ENCODE assay signal across 1 cellular context in genomic region chr5:160418561-160419457, GRCh38.
TF ChIP-seq lines count a peak whose summit lies in the region.

TSS of gene SLU7 (minus strand) at chr5:160419081. CDS start at chr5:160415294, 3,787 bp downstream.

TF ChIP-seq in HepG2, 621 proteins besides CTCF, POLR2A, EP300 and RAD21 (continued from another document and continues in another):
- TF ChIP-seq ZNF10 (CRISPR knock-in tag; IDR thresholded peaks at IDR 0.05; ENCODE audit: borderline replicate concordance, low read depth), result no peak
- TF ChIP-seq ZNF7 (CRISPR knock-in tag; IDR thresholded peaks at IDR 0.05), result no peak
- no peak for TF ChIP-seq ZNF44 (CRISPR knock-in tag; IDR thresholded peaks at IDR 0.05)
- TF ChIP-seq PPARG (CRISPR knock-in tag; conservative IDR thresholded peaks at IDR 0.05), result no peak; the same call in 1 of the 2 replicates
- peak; percentile 66; the same call in 1 of the 2 replicates for TF ChIP-seq ZNF274 (CRISPR knock-in tag; IDR thresholded peaks at IDR 0.05)
- no peak for TF ChIP-seq JDP2 (CRISPR knock-in tag; IDR thresholded peaks at IDR 0.05; ENCODE audit: borderline replicate concordance)
- no peak for TF ChIP-seq SIX4 (CRISPR knock-in tag; IDR thresholded peaks at IDR 0.05)
- TF ChIP-seq ZNF614 (CRISPR knock-in tag; IDR thresholded peaks at IDR 0.05; ENCODE audit: borderline replicate concordance), result 0 out of 2 replicates have a peak, but pooled peaks have one; percentile 40
- no peak for TF ChIP-seq FOXA1 (IDR thresholded peaks at IDR 0.05)
- TF ChIP-seq FOXA1 (CRISPR knock-in tag; IDR thresholded peaks at IDR 0.05), result peak; percentile 57
- no peak for TF ChIP-seq ZBTB49 (CRISPR knock-in tag; IDR thresholded peaks at IDR 0.05; ENCODE audit: borderline replicate concordance)
- TF ChIP-seq PREB (CRISPR knock-in tag; IDR thresholded peaks at IDR 0.05), result no peak
- TF ChIP-seq BCL3 (CRISPR knock-in tag; IDR thresholded peaks at IDR 0.05), result no peak; the same call in 1 of the 2 replicates
- TF ChIP-seq KLF11 (CRISPR knock-in tag; IDR thresholded peaks at IDR 0.05), result no peak
- no peak for TF ChIP-seq ZNF660 (CRISPR knock-in tag; IDR thresholded peaks at IDR 0.05; ENCODE audit: borderline replicate concordance, low read depth)
- no peak for TF ChIP-seq DBP (CRISPR knock-in tag; IDR thresholded peaks at IDR 0.05; ENCODE audit: not compliant biosample characterization)
- 0 out of 2 replicates have a peak, but pooled peaks have one; percentile 58 for TF ChIP-seq ZNF333 (CRISPR knock-in tag; IDR thresholded peaks at IDR 0.05; ENCODE audit: borderline replicate concordance)
- no peak for TF ChIP-seq BCL6 (CRISPR knock-in tag; IDR thresholded peaks at IDR 0.05)
- TF ChIP-seq NFE2 (CRISPR knock-in tag; IDR thresholded peaks at IDR 0.05), result no peak
- TF ChIP-seq ELK4 (CRISPR knock-in tag; IDR thresholded peaks at IDR 0.05; ENCODE audit: borderline replicate concordance), result no peak
- TF ChIP-seq CBFB (CRISPR knock-in tag; IDR thresholded peaks at IDR 0.05), result no peak
- no peak for TF ChIP-seq HNF1A (IDR thresholded peaks at IDR 0.05; ENCODE audit: low read depth)
- no peak for TF ChIP-seq HNF1A (CRISPR knock-in tag; IDR thresholded peaks at IDR 0.05; ENCODE audit: borderline replicate concordance)
- TF ChIP-seq ZNF431 (CRISPR knock-in tag; IDR thresholded peaks at IDR 0.05; ENCODE audit: borderline replicate concordance, low read depth), result no peak
- no peak for TF ChIP-seq SALL2 (CRISPR knock-in tag; IDR thresholded peaks at IDR 0.05)
- peak; percentile 91 for TF ChIP-seq ZNF501 (CRISPR knock-in tag; IDR thresholded peaks at IDR 0.05)
- TF ChIP-seq ATF7-NPFF (CRISPR knock-in tag; IDR thresholded peaks at IDR 0.05; ENCODE audit: low read depth), result no peak
- no peak for TF ChIP-seq MBD4 (IDR thresholded peaks at IDR 0.05; ENCODE audit: borderline replicate concordance, low read length)
- no peak for TF ChIP-seq E2F1 (CRISPR knock-in tag; IDR thresholded peaks at IDR 0.05)
- TF ChIP-seq HOXD1 (CRISPR knock-in tag; IDR thresholded peaks at IDR 0.05), result no peak
- TF ChIP-seq CEBPB (IDR thresholded peaks at IDR 0.05; ENCODE audit: borderline replicate concordance, low read depth, low read length), result 0 out of 2 replicates have a peak, but pooled peaks have one; percentile 4
- no peak for TF ChIP-seq E2F5 (CRISPR knock-in tag; conservative IDR thresholded peaks at IDR 0.05)
- no peak for TF ChIP-seq ZNF101 (CRISPR knock-in tag; IDR thresholded peaks at IDR 0.05; ENCODE audit: borderline replicate concordance, low read depth)
- TF ChIP-seq ZNF337 (CRISPR knock-in tag; IDR thresholded peaks at IDR 0.05; ENCODE audit: borderline replicate concordance, low read depth), result no peak
- TF ChIP-seq TRIM22 (IDR thresholded peaks at IDR 0.05), result no peak
- TF ChIP-seq FIP1L1 (IDR thresholded peaks at IDR 0.05; ENCODE audit: borderline replicate concordance, insufficient read depth, low read depth, low read length), result no peak; the same call in 1 of the 2 replicates
- TF ChIP-seq AKNA (CRISPR knock-in tag; IDR thresholded peaks at IDR 0.05; ENCODE audit: borderline replicate concordance), result no peak
- TF ChIP-seq KDM2A (CRISPR knock-in tag; IDR thresholded peaks at IDR 0.05; ENCODE audit: borderline replicate concordance, low read depth), result no peak
- TF ChIP-seq ARNT2 (CRISPR knock-in tag; IDR thresholded peaks at IDR 0.05; ENCODE audit: low read depth), result peak; percentile 74; the same call in 1 of the 2 replicates
- TF ChIP-seq SMC3 (IDR thresholded peaks at IDR 0.05; ENCODE audit: low read length), result no peak
- no peak for TF ChIP-seq ZNF784 (CRISPR knock-in tag; IDR thresholded peaks at IDR 0.05; ENCODE audit: borderline replicate concordance)
